ENCODE assay signal across 15 cellular contexts in the genomic region with DNA sequence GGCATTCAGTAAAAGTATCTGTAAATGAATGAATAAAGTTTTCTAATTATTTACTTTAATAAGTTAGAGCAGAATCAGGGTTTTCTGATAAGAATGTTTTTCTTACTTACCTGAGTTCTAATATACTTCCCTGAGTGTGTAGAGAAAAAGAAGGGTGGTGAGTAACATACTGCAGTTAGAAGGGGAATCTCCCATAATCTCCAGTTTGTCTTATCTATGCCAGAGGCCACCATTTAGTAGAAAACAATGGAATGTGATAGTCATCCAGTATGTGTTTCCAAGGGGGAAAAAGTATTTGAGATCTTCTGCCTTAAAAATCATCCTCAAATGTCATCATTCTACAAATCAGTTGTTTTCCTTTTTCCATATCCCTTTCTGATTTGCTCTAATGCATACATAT. TPM values are rescaled to one million over a fixed set of nuclear protein-coding genes. Genes with fewer than 3 reads are reported as not detected.
DNase-seq lines count a peak whose midpoint lies in the region; ATAC-seq, FAIRE-seq and TF ChIP-seq lines count a peak whose summit lies in the region.
"Had no signal": no experiment of that assay in that cellular context is flagged by ENCODE, and none has a peak within 500 bp of the region (broad histone marks: within the 10 kb centered on the region; RNA-seq: fewer than 3 reads in every experiment).

No MANE protein-coding gene starts in this region.

- H4K20me1 ChIP-seq in GM23248 (ENCODE audit: insufficient read depth), result no peaks in the 10 kb centered on the region
- H4K20me1 ChIP-seq in astrocyte (ENCODE audit: insufficient read depth, low read length), result no peaks in the 10 kb centered on the region

- no peaks in the 10 kb centered on the region for H3F3A ChIP-seq in GM23248 (ENCODE audit: insufficient read depth)

- peaks cover 5% of the 10 kb centered on the region for H3K9me3 Mint-ChIP-seq in astrocyte (ENCODE audit: unreplicated experiment)

- DNase-seq in GM23248 (peak; percentile 21), astrocyte (ENCODE audit: low read depth) (peak; percentile 24), kidney tubule cell (ENCODE audit: low spot score) (peak; percentile 14), NCI-H526 treated with DMSO at 0.1 percent for 48 hours (lab: John Stamatoyannopoulos, UW) (no peak), MV-4-11 (lab: John Stamatoyannopoulos, UW) (no peak)
- DNase-seq: CD8-positive, alpha-beta T cell; COR-L47; DMS153; DMS79 treated with DMSO at 0.1 percent for 48 hours; GF-D8 had no signal

- ATAC-seq in GM21723 (IDR thresholded peaks at IDR 0.05; ENCODE audit: unreplicated experiment), result no peak
- ATAC-seq: A549; CD8-positive, alpha-beta T cell; HCT116 had no signal

- peaks cover 2% of the 10 kb centered on the region for H3K27me3 Mint-ChIP-seq in astrocyte (ENCODE audit: low read depth, unreplicated experiment)

- H3K9me3 ChIP-seq in GM23248 (ENCODE audit: low read depth) (no peaks in the 10 kb centered on the region), astrocyte (ENCODE audit: insufficient read depth, low read depth, low read length) (no peaks in the 10 kb centered on the region)
- H3K9me3 ChIP-seq: A549 had no signal

- H2AFZ ChIP-seq in GM23248 (no peak overlapping the region), astrocyte (ENCODE audit: low read depth, low read length) (no peak overlapping the region)

- peak; percentile 20 for FAIRE-seq in astrocyte (lab: Jason Lieb, UNC)
- FAIRE-seq: A549, D721Med had no signal

- H3K36me3 ChIP-seq in GM23248 (ENCODE audit: low read depth), result no peaks in the 10 kb centered on the region
- no peaks in the 10 kb centered on the region for H3K36me3 ChIP-seq in astrocyte (ENCODE audit: insufficient read depth, low read length)

- no peak overlapping the region for H3K27ac Mint-ChIP-seq in astrocyte (ENCODE audit: unreplicated experiment)
- H3K27ac Mint-ChIP-seq: CD14-positive monocyte; CD8-positive, alpha-beta T cell had no signal

- H3K79me2 ChIP-seq in GM23248 (ENCODE audit: insufficient read depth) (no peaks in the 10 kb centered on the region), astrocyte (ENCODE audit: insufficient read depth, low read length) (no peaks in the 10 kb centered on the region)

- no peak overlapping the region for H3K4me2 ChIP-seq in GM23248 (ENCODE audit: unreplicated experiment)
- no peak overlapping the region for H3K4me2 ChIP-seq in astrocyte (ENCODE audit: low read length)
- H3K4me2 ChIP-seq: A549 had no signal

- no peak overlapping the region for H3K4me3 ChIP-seq in GM23248
- H3K4me3 ChIP-seq in astrocyte (ENCODE audit: insufficient read depth, low read depth, low read length), result no peak overlapping the region
- H3K4me3 ChIP-seq: A549 had no signal

- no peaks in the 10 kb centered on the region for H3K27me3 ChIP-seq in GM23248 (replicated peaks; ENCODE audit: insufficient read depth)
- no peaks in the 10 kb centered on the region for H3K27me3 ChIP-seq in astrocyte (ENCODE audit: insufficient read depth, low read length)

- no peak overlapping the region for H3K4me3 Mint-ChIP-seq in astrocyte (ENCODE audit: unreplicated experiment)
- H3K4me3 Mint-ChIP-seq: CD14-positive monocyte; CD8-positive, alpha-beta T cell had no signal

- H3K9me2 ChIP-seq in GM23248 (ENCODE audit: insufficient read depth), result no peaks in the 10 kb centered on the region

- H3K36me3 Mint-ChIP-seq in astrocyte (ENCODE audit: low read depth, unreplicated experiment), result no peaks in the 10 kb centered on the region
- H3K36me3 Mint-ChIP-seq: CD14-positive monocyte; CD8-positive, alpha-beta T cell had no signal

- in situ Hi-C loops in GM23248 (cut with MboI), result loop anchor here (25.0 kb wide), 2 partner anchors 185 to 335 kb away; no protein-coding TSS in a partner anchor

- H3K4me1 ChIP-seq in GM23248 (ENCODE audit: insufficient read depth) (peaks cover 9% of the 10 kb centered on the region), astrocyte (ENCODE audit: insufficient read depth, low read length) (no peaks in the 10 kb centered on the region)
- H3K4me1 ChIP-seq: A549 had no signal

- H3K27ac ChIP-seq in GM23248 (no peak overlapping the region), astrocyte (ENCODE audit: low read depth, low read length) (no peak overlapping the region)
- H3K27ac ChIP-seq: A549 had no signal

- no peak overlapping the region for H3K9ac ChIP-seq in GM23248
- H3K9ac ChIP-seq in astrocyte (ENCODE audit: low read length), result no peak overlapping the region

- H3K4me1 Mint-ChIP-seq in astrocyte (ENCODE audit: low read depth, unreplicated experiment), result peaks cover 2% of the 10 kb centered on the region
- H3K4me1 Mint-ChIP-seq: CD14-positive monocyte had no signal

- no peak for TF ChIP-seq CTCF in astrocyte (IDR thresholded peaks at IDR 0.05; ENCODE audit: insufficient read depth, low read depth, low read length)

RNA-seq across cellular contexts. Expression of a gene that starts 56.5 kb away (rescaled TPM):
- 53.2 and 62.6 TPM in 2 replicates for total RNA-seq in GM23248 (2014; rRNA removed; shearing (Covaris generic))
- polyA plus RNA-seq in GM23248 (2016; fragmentation: Nextera tagmentation; extraction: Ambion mirVana), result 53.9 and 54.4 TPM in 2 replicates
- 189 and 204 TPM in 2 replicates for total RNA-seq in astrocyte

Comparison
In these comparisons a context has a peak if more than half of its experiments do, and no peak if none do; other contexts are left out.
1. DNase-seq: peak in GM23248 (single experiment), astrocyte (single experiment) and kidney tubule cell (single experiment); none in NCI-H526 treated with DMSO at 0.1 percent for 48 hours (single experiment) and MV-4-11 (single experiment).